Comparison of ENCODE assay signal across 1 cellular context in genomic region chr5:37665889-37666288, GRCh38.
TF ChIP-seq lines count a peak whose summit lies in the region.

No MANE protein-coding gene starts in this region.

TF ChIP-seq in HepG2, 621 proteins besides CTCF, POLR2A, EP300 and RAD21 (continued from another document):
- TF ChIP-seq ZNF574 (CRISPR knock-in tag; IDR thresholded peaks at IDR 0.05) (no peak), ZNF570 (CRISPR knock-in tag; IDR thresholded peaks at IDR 0.05; ENCODE audit: borderline replicate concordance) (no peak), ZNF331 (CRISPR knock-in tag; IDR thresholded peaks at IDR 0.05) (no peak), CREBL2 (CRISPR knock-in tag; IDR thresholded peaks at IDR 0.05; ENCODE audit: borderline replicate concordance) (no peak), ZNF737 (CRISPR knock-in tag; IDR thresholded peaks at IDR 0.05; ENCODE audit: borderline replicate concordance) (no peak), HIVEP1 (CRISPR knock-in tag; IDR thresholded peaks at IDR 0.05) (no peak), ATF3 (CRISPR knock-in tag; IDR thresholded peaks at IDR 0.05) (no peak), PITX1 (CRISPR knock-in tag; IDR thresholded peaks at IDR 0.05) (no peak), ZNF33A (CRISPR knock-in tag; IDR thresholded peaks at IDR 0.05; ENCODE audit: borderline replicate concordance) (no peak), ZNF562 (CRISPR knock-in tag; IDR thresholded peaks at IDR 0.05; ENCODE audit: borderline replicate concordance) (no peak), TAF15 (IDR thresholded peaks at IDR 0.05; ENCODE audit: low read depth, low read length, poor library complexity, severe bottlenecking) (no peak)
